In the genomic region with DNA sequence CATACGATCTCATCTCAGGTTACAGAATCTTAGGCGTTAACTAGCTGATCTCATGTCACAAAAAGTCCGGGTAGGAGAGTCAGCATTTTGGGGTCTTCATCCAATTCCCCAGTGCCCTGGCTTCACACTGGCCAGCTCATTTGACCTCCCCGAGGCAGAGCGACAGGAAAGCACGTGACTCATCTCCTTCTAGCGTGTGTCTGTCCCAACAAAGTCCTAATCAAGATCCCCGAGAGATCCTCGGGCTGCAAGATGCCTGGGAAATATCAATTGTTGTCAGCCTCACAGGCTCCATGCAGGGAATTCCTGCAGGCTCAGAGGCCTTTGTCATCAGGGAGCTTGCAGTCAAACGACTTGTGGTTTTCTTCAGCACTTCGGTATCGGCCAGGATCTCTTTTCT, we compare ENCODE assay signal across 13 cellular contexts. TPM values are rescaled to one million over a fixed set of nuclear protein-coding genes. Genes with fewer than 3 reads are reported as not detected.
DNase-seq lines count a peak whose midpoint lies in the region; ATAC-seq, FAIRE-seq and TF ChIP-seq lines count a peak whose summit lies in the region.
"Had no signal": no experiment of that assay in that cellular context is flagged by ENCODE, and none has a peak within 500 bp of the region (broad histone marks: within the 10 kb centered on the region; RNA-seq: fewer than 3 reads in every experiment).

No MANE protein-coding gene starts in this region.

- no peaks in the 10 kb centered on the region for H4K20me1 ChIP-seq in PC-3 (ENCODE audit: low read length)
- no peaks in the 10 kb centered on the region for H4K20me1 ChIP-seq in endothelial cell of umbilical vein (replicated peaks; ENCODE audit: control insufficient read depth, extremely low read depth, insufficient read depth, low read length)

- TF ChIP-seq CTCF in BJ (IDR thresholded peaks at IDR 0.05; ENCODE audit: insufficient read depth, low read depth, low read length) (no peak), PC-3 (conservative IDR thresholded peaks at IDR 0.05; ENCODE audit: low read depth, low read length) (no peak), endothelial cell of umbilical vein (IDR thresholded peaks at IDR 0.05; ENCODE audit: extremely low read depth in 1 of 2, insufficient read depth in 1 of 2, low read depth in 1 of 2, low read length in 2 of 2) (no peak), nephron (IDR thresholded peaks at IDR 0.05; ENCODE audit: unreplicated experiment in 3 of 3) (no peak)

- H3K9me2 ChIP-seq in PC-3 (replicated peaks; ENCODE audit: low read length) = no peaks in the 10 kb centered on the region

- peaks cover 3% of the 10 kb centered on the region for H3K27me3 Mint-ChIP-seq in nephron (ENCODE audit: low read depth)
- H3K27me3 Mint-ChIP-seq: stimulated activated naive CD8-positive, alpha-beta T cell treated with anti-CD3 and anti-CD28 coated beads, Interleukin-15, Interleukin-2, amounts not matched to agents 100 ng/mL and 50 ng/mL, for 24 hours had no signal

- H3K4me3 Mint-ChIP-seq in nephron = peak overlapping the region in 1 of 3 experiments; percentile 5
- H3K4me3 Mint-ChIP-seq: CD4-positive, CD25-positive, alpha-beta regulatory T cell; stimulated activated naive CD8-positive, alpha-beta T cell treated with anti-CD3 and anti-CD28 coated beads, Interleukin-15, Interleukin-2, amounts not matched to agents 100 ng/mL and 50 ng/mL, for 24 hours had no signal

- dilution Hi-C loops in endothelial cell of umbilical vein (cut with MboI; ENCODE audit: extremely low pct_ligation_motif_present, low sequenced_read_pairs) = no loop called here

- no peak for TF ChIP-seq POLR2A in endothelial cell of umbilical vein (IDR thresholded peaks at IDR 0.05; ENCODE audit: low read depth, low read length)

- peak; percentile 59 for FAIRE-seq in endothelial cell of umbilical vein (lab: Jason Lieb, UNC)

- intact Hi-C loops in PC-3 (cut with micrococcal nuclease) (loop anchor here (5.0 kb wide), 1 partner anchor 123 kb away; no protein-coding TSS in a partner anchor), endothelial cell of umbilical vein (cut with micrococcal nuclease) (no loop called here)

- peaks cover 16% of the 10 kb centered on the region for H3K4me1 ChIP-seq in PC-3 (ENCODE audit: insufficient read depth, low read length)
- peaks cover 14% of the 10 kb centered on the region for H3K4me1 ChIP-seq in endothelial cell of umbilical vein (ENCODE audit: control insufficient read depth, extremely low read depth, insufficient read depth, low read length)

- no peaks in the 10 kb centered on the region for H3K9me1 ChIP-seq in endothelial cell of umbilical vein (replicated peaks; ENCODE audit: control insufficient read depth, extremely low read depth, insufficient read depth, low read length)

- no peak overlapping the region for H3K4me3 ChIP-seq in BJ (ENCODE audit: low read depth, low read length)
- no peak overlapping the region for H3K4me3 ChIP-seq in PC-3 (ENCODE audit: low read length)
- no peak overlapping the region for H3K4me3 ChIP-seq in endothelial cell of umbilical vein (replicated peaks in 1 of 3; ENCODE audit: insufficient read depth in 1 of 3, low read depth in 1 of 3, low read length in 3 of 3)

- H2AFZ ChIP-seq in PC-3 (ENCODE audit: low read length) (no peak overlapping the region), endothelial cell of umbilical vein (ENCODE audit: low read depth, low read length) (no peak overlapping the region)

- H3K4me2 ChIP-seq in PC-3 (ENCODE audit: low read length) (no peak overlapping the region), endothelial cell of umbilical vein (ENCODE audit: insufficient read depth, low read length) (peak overlapping the region; percentile 4)

- ATAC-seq in PC-3 = no peak
- no peak for ATAC-seq in HG03460 (IDR thresholded peaks at IDR 0.05; ENCODE audit: unreplicated experiment)
- ATAC-seq in HG03039 (IDR thresholded peaks at IDR 0.05; ENCODE audit: unreplicated experiment) = no peak

- H3K36me3 ChIP-seq in BJ (ENCODE audit: control insufficient read depth, insufficient read depth, low read length) (no peaks in the 10 kb centered on the region), PC-3 (ENCODE audit: low read depth, low read length) (no peaks in the 10 kb centered on the region), endothelial cell of umbilical vein (ENCODE audit: control insufficient read depth in 2 of 2, extremely low read depth in 1 of 2, insufficient read depth in 2 of 2, low read length in 2 of 2) (no peaks in the 10 kb centered on the region)

- CTCF ChIA-PET in BJ (lab: Yijun Ruan, JAX) (interaction anchor here (0.9 to 3.4 kb wide), 6 partner anchors 22 to 740 kb away, joined by 3 to 20 read pairs (median 3); no protein-coding TSS in a partner anchor), PC-3 (lab: Charles Lee) (interaction anchor here (0.7 kb wide), 1 partner anchor 644 kb away, joined by 4 read pairs; no protein-coding TSS in a partner anchor), endothelial cell of umbilical vein (lab: Charles Lee) (interaction anchor here (1.3 to 4.7 kb wide), 4 partner anchors 14 to 126 kb away, joined by 4 to 133 read pairs (median 5); no protein-coding TSS in a partner anchor)

- H3K9me3 Mint-ChIP-seq in nephron = no peaks in the 10 kb centered on the region
- H3K9me3 Mint-ChIP-seq: CD4-positive, CD25-positive, alpha-beta regulatory T cell; stimulated activated naive CD8-positive, alpha-beta T cell treated with anti-CD3 and anti-CD28 coated beads, Interleukin-15, Interleukin-2, amounts not matched to agents 100 ng/mL and 50 ng/mL, for 24 hours had no signal

- H3K27me3 ChIP-seq in BJ (ENCODE audit: control insufficient read depth, insufficient read depth, low read length) (no peaks in the 10 kb centered on the region), PC-3 (ENCODE audit: low read length) (no peaks in the 10 kb centered on the region), endothelial cell of umbilical vein (ENCODE audit: control insufficient read depth in 2 of 2, insufficient read depth in 2 of 2, low read length in 2 of 2) (peaks cover 0 to 3% of the 10 kb centered on the region in 2 experiments)

- H3K9me3 ChIP-seq in PC-3 (ENCODE audit: low read length) (no peaks in the 10 kb centered on the region), endothelial cell of umbilical vein (replicated peaks; ENCODE audit: control insufficient read depth, insufficient read depth, low read length) (no peaks in the 10 kb centered on the region)

- H3K79me2 ChIP-seq in PC-3 (ENCODE audit: low read length) = no peaks in the 10 kb centered on the region
- no peaks in the 10 kb centered on the region for H3K79me2 ChIP-seq in endothelial cell of umbilical vein (ENCODE audit: control insufficient read depth, insufficient read depth, low read length)

- H3K9ac ChIP-seq in PC-3 (ENCODE audit: low read length) (no peak overlapping the region), endothelial cell of umbilical vein (replicated peaks; ENCODE audit: extremely low read depth, insufficient read depth, low read length) (no peak overlapping the region)

- peak overlapping the region; percentile 4 to 31 (median 17) for H3K27ac Mint-ChIP-seq in nephron
- H3K27ac Mint-ChIP-seq: CD4-positive, CD25-positive, alpha-beta regulatory T cell; stimulated activated naive CD8-positive, alpha-beta T cell treated with anti-CD3 and anti-CD28 coated beads, Interleukin-15, Interleukin-2, amounts not matched to agents 100 ng/mL and 50 ng/mL, for 24 hours had no signal

- H3F3A ChIP-seq in PC-3 (ENCODE audit: low read length, unreplicated experiment) = no peaks in the 10 kb centered on the region

- DNase-seq in BJ (ENCODE audit: low read depth) = peak; percentile 71
- DNase-seq in PC-3 = peak; percentile 16
- peak; percentile 33 for DNase-seq in endothelial cell of umbilical vein (ENCODE audit: low read depth, low spot score)
- DNase-seq in NCI-H2227 (lab: John Stamatoyannopoulos, UW; ENCODE audit: unreplicated experiment) = no peak
- no peak for DNase-seq in NCI-H526 treated with DMSO at 0.1 percent for 48 hours (lab: John Stamatoyannopoulos, UW)
- DNase-seq: activated CD4-positive, alpha-beta T cell treated with anti-CD3 and anti-CD28 coated beads, Interleukin-2, amount 50 U/mL, for 4 hours; CD4-positive, CD25-positive, alpha-beta regulatory T cell; Karpas-422; NCI-H446 had no signal

- H3K27ac ChIP-seq in PC-3 (ENCODE audit: low read length) = no peak overlapping the region
- H3K27ac ChIP-seq in endothelial cell of umbilical vein (ENCODE audit: insufficient read depth, low read depth, low read length) = no peak overlapping the region

- POLR2A ChIA-PET in BJ (lab: Charles Lee) (no interaction called here), PC-3 (lab: Charles Lee; ENCODE audit: unreplicated experiment) (no interaction called here), endothelial cell of umbilical vein (lab: Charles Lee) (no interaction called here)

- BruUV-seq in PC-3 (replicated peaks; lab: Mats Ljungman, UMichigan) = no TSS peak
- no TSS peak for BruUV-seq in endothelial cell of umbilical vein (replicated peaks; lab: Mats Ljungman, UMichigan)

- peaks cover 36% of the 10 kb centered on the region for H3K4me1 Mint-ChIP-seq in nephron
- H3K4me1 Mint-ChIP-seq: CD4-positive, CD25-positive, alpha-beta regulatory T cell had no signal

- H3K36me3 Mint-ChIP-seq in nephron (ENCODE audit: low read depth) = peaks cover 3% of the 10 kb centered on the region

RNA-seq across cellular contexts. Expression of a gene that starts 57.5 kb away (rescaled TPM):
- 42.4 and 45.0 TPM in 2 replicates for polyA plus RNA-seq in BJ (2011; rRNA removed)
- polyA minus RNA-seq in BJ (2011; rRNA and poly(A)+ RNA removed) = 19.0 and 20.9 TPM in 2 replicates
- total RNA-seq in PC-3 (2014; rRNA removed) = 80.8 and 86.9 TPM in 2 replicates
- 63.3 and 71.3 TPM in 2 replicates for total RNA-seq in endothelial cell of umbilical vein
- 25.5 and 29.8 TPM in 2 replicates for polyA plus RNA-seq in endothelial cell of umbilical vein
- polyA plus RNA-seq in endothelial cell of umbilical vein (2011; cell fraction: cytosol; rRNA removed) = 34.1 and 37.5 TPM in 2 replicates
- polyA plus RNA-seq in endothelial cell of umbilical vein (2011; cell fraction: nucleus; rRNA removed) = 43.8 and 45.6 TPM in 2 replicates
- polyA plus RNA-seq in endothelial cell of umbilical vein (2012) = 57.6 and 65.7 TPM in 2 replicates
- 31.6 and 43.5 TPM in 2 replicates for polyA minus RNA-seq in endothelial cell of umbilical vein
- 45.9 TPM for polyA minus RNA-seq in endothelial cell of umbilical vein (2011; cell fraction: cytosol; rRNA and poly(A)+ RNA removed)
- 37.6 and 40.1 TPM in 2 replicates for polyA minus RNA-seq in endothelial cell of umbilical vein (2011; cell fraction: nucleus; rRNA and poly(A)+ RNA removed)

RNA-seq across cellular contexts. Expression of a gene that starts 57.9 kb away (rescaled TPM):
- polyA plus RNA-seq in BJ (2011; rRNA removed) (26.8 and 35.9 TPM in 2 replicates), endothelial cell of umbilical vein (41.2 and 45.3 TPM in 2 replicates)
- 16.3 and 18.3 TPM in 2 replicates for polyA minus RNA-seq in BJ (2011; rRNA and poly(A)+ RNA removed)
- total RNA-seq in PC-3 (2014; rRNA removed) (9.6 and 9.7 TPM in 2 replicates), endothelial cell of umbilical vein (35.1 and 41.6 TPM in 2 replicates)
- polyA plus RNA-seq in endothelial cell of umbilical vein (2011; cell fraction: cytosol; rRNA removed) = 33.9 and 39.1 TPM in 2 replicates
- polyA plus RNA-seq in endothelial cell of umbilical vein (2011; cell fraction: nucleus; rRNA removed) = 35.0 and 41.0 TPM in 2 replicates
- 32.2 and 37.3 TPM in 2 replicates for polyA plus RNA-seq in endothelial cell of umbilical vein (2012)
- polyA minus RNA-seq in endothelial cell of umbilical vein = 17.8 and 20.1 TPM in 2 replicates
- 1.5 TPM for polyA minus RNA-seq in endothelial cell of umbilical vein (2011; cell fraction: cytosol; rRNA and poly(A)+ RNA removed)
- 16.5 and 20.6 TPM in 2 replicates for polyA minus RNA-seq in endothelial cell of umbilical vein (2011; cell fraction: nucleus; rRNA and poly(A)+ RNA removed)

Comparison
In these comparisons a context has a peak if more than half of its experiments do, and no peak if none do; other contexts are left out.
1. DNase-seq: peak in BJ (single experiment), PC-3 (single experiment) and endothelial cell of umbilical vein (single experiment); none in NCI-H2227 (single experiment) and NCI-H526 treated with DMSO at 0.1 percent for 48 hours (single experiment).